ENCODE assay signal across 19 cellular contexts in the genomic region with DNA sequence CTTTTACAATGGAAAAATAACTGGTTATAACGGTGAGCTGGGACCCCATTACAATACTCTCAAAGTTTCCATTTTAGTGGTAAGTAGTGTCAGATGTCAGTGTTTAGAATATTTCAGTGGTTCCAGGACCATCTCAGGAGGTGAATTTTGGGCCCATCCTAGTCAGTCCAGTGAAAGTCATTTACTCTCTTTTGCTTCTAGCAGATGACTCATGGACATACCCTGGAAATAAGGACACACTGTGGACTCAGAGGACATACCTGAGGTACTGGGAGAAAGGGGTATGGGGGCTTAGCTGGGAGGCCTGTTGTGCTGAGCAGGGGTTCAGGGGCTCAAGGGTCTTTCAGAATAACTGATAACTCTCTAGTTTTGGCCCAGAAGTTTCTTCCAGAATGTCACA. TPM values are rescaled to one million over a fixed set of nuclear protein-coding genes. Genes with fewer than 3 reads are reported as not detected.
DNase-seq lines count a peak whose midpoint lies in the region; ATAC-seq and TF ChIP-seq lines count a peak whose summit lies in the region.
"Had no signal": no experiment of that assay in that cellular context is flagged by ENCODE, and none has a peak within 500 bp of the region (broad histone marks: within the 10 kb centered on the region; RNA-seq: fewer than 3 reads in every experiment).

No MANE protein-coding gene starts in this region.

- H3K4me1 ChIP-seq in gastrocnemius medialis = no peaks in the 10 kb centered on the region
- H3K4me1 ChIP-seq: foreskin keratinocyte, stomach had no signal

- H3K9me3 Mint-ChIP-seq in activated T-cell treated with anti-CD3 and anti-CD28 coated beads, Interleukin-2, amount 50 U/mL, for 24 hours = peaks cover 16% of the 10 kb centered on the region
- H3K9me3 Mint-ChIP-seq in dendritic cell treated with granulocyte-macrophage colony-stimulating factor and Interleukin-4, amounts not matched to agents 40 ng/mL and 50 ng/mL, for 4 days = peaks cover 5% of the 10 kb centered on the region

- intact Hi-C loops in dendritic cell treated with granulocyte-macrophage colony-stimulating factor and Interleukin-4, amounts not matched to agents 40 ng/mL and 50 ng/mL, for 4 days (cut with micrococcal nuclease) = loop anchor here (5.0 kb wide), 1 partner anchor 49 kb away; no protein-coding TSS in a partner anchor
- intact Hi-C loops in gastrocnemius medialis (cut with DNase I; ENCODE audit: low total_unique reads) = no loop called here

- TF ChIP-seq CTCF in gastrocnemius medialis (IDR thresholded peaks at IDR 0.05 in 4 of 5, conservative IDR thresholded peaks at IDR 0.05 in 1 of 5) = no peak
- TF ChIP-seq CTCF in RWPE1 (conservative IDR thresholded peaks at IDR 0.05; ENCODE audit: low read depth) = no peak

- CTCF ChIA-PET in RWPE1 (lab: Yijun Ruan, JAX) = no interaction called here

- H3K4me3 ChIP-seq in gastrocnemius medialis = peak overlapping the region in 1 of 4 donors; percentile 53

- H3K27me3 Mint-ChIP-seq in activated T-cell treated with anti-CD3 and anti-CD28 coated beads, Interleukin-2, amount 50 U/mL, for 24 hours = no peaks in the 10 kb centered on the region
- no peaks in the 10 kb centered on the region for H3K27me3 Mint-ChIP-seq in dendritic cell treated with granulocyte-macrophage colony-stimulating factor and Interleukin-4, amounts not matched to agents 40 ng/mL and 50 ng/mL, for 4 days

- peaks cover 19% of the 10 kb centered on the region for H3K36me3 ChIP-seq in KOPT-K1 (ENCODE audit: insufficient read depth, low read length)
- H3K36me3 ChIP-seq in gastrocnemius medialis = no peaks in the 10 kb centered on the region

- ATAC-seq in gastrocnemius medialis = no peak
- no peak for ATAC-seq in HG02763 (IDR thresholded peaks at IDR 0.05; ENCODE audit: unreplicated experiment)
- ATAC-seq: foreskin keratinocyte, left colon, Panc1, SK-N-SH treated with all-trans-retinoic acid at 6 μM for 48 hours had no signal

- H3K9me3 ChIP-seq in KOPT-K1 (ENCODE audit: insufficient read depth, low read length, poor library complexity, severe bottlenecking) (peaks cover 24% of the 10 kb centered on the region), gastrocnemius medialis (no peaks in the 10 kb centered on the region)
- H3K9me3 ChIP-seq: stomach had no signal

- H3K4me1 Mint-ChIP-seq in activated T-cell treated with anti-CD3 and anti-CD28 coated beads, Interleukin-2, amount 50 U/mL, for 24 hours (ENCODE audit: low read depth) = peaks cover 85% of the 10 kb centered on the region
- peaks cover 40% of the 10 kb centered on the region for H3K4me1 Mint-ChIP-seq in dendritic cell treated with granulocyte-macrophage colony-stimulating factor and Interleukin-4, amounts not matched to agents 40 ng/mL and 50 ng/mL, for 4 days (ENCODE audit: low read depth)

- POLR2A ChIA-PET in RWPE1 (lab: Yijun Ruan, JAX; ENCODE audit: low non-redundant PET) = no interaction called here

- no peak for DNase-seq in activated T-cell treated with anti-CD3 and anti-CD28 coated beads, Interleukin-2, amount 50 U/mL, for 24 hours
- DNase-seq in activated T-cell treated with anti-CD3 and anti-CD28 coated beads, Interleukin-2, amount 50 U/mL, for 1 hour = no peak
- DNase-seq in gastrocnemius medialis (no peak), RWPE1 (ENCODE audit: low spot score) (no peak), epidermal melanocyte (ENCODE audit: insufficient read length, low spot score) (no peak)
- DNase-seq: ACHN; activated CD4-positive, alpha-beta T cell treated with anti-CD3 and anti-CD28 coated beads, Interleukin-2, amount 50 U/mL, for 1 hour; activated effector memory CD4-positive, alpha-beta T cell treated with anti-CD3 and anti-CD28 coated beads, Interleukin-2, amount 50 U/mL, for 16 hours; DMS79; foreskin keratinocyte; left colon; NCI-H2227 treated with DMSO at 0.1 percent for 48 hours; stomach had no signal

- H3K27me3 ChIP-seq in gastrocnemius medialis = no peaks in the 10 kb centered on the region
- H3K27me3 ChIP-seq: foreskin keratinocyte, stomach had no signal

- TF ChIP-seq POLR2A in gastrocnemius medialis (IDR thresholded peaks at IDR 0.05) = no peak

- H3K4me3 Mint-ChIP-seq in activated T-cell treated with anti-CD3 and anti-CD28 coated beads, Interleukin-2, amount 50 U/mL, for 24 hours = peak overlapping the region; percentile 84
- H3K4me3 Mint-ChIP-seq in dendritic cell treated with granulocyte-macrophage colony-stimulating factor and Interleukin-4, amounts not matched to agents 40 ng/mL and 50 ng/mL, for 4 days = no peak overlapping the region

- H3K36me3 Mint-ChIP-seq in activated T-cell treated with anti-CD3 and anti-CD28 coated beads, Interleukin-2, amount 50 U/mL, for 24 hours (ENCODE audit: low read depth) = peaks cover 42% of the 10 kb centered on the region
- H3K36me3 Mint-ChIP-seq in dendritic cell treated with granulocyte-macrophage colony-stimulating factor and Interleukin-4, amounts not matched to agents 40 ng/mL and 50 ng/mL, for 4 days (ENCODE audit: low read depth) = peaks cover 9% of the 10 kb centered on the region

- peak overlapping the region; percentile 94 for H3K27ac Mint-ChIP-seq in activated T-cell treated with anti-CD3 and anti-CD28 coated beads, Interleukin-2, amount 50 U/mL, for 24 hours
- peak overlapping the region; percentile 87 for H3K27ac Mint-ChIP-seq in dendritic cell treated with granulocyte-macrophage colony-stimulating factor and Interleukin-4, amounts not matched to agents 40 ng/mL and 50 ng/mL, for 4 days

- H3K27ac ChIP-seq in KOPT-K1 (ENCODE audit: low read depth, low read length, poor library complexity, severe bottlenecking) (peak overlapping the region; percentile 92), gastrocnemius medialis (peak overlapping the region in 3 of 4 donors; percentile 71 to 80 (median 75)), RWPE1 (no peak overlapping the region)
- H3K27ac ChIP-seq: foreskin keratinocyte had no signal

- in situ Hi-C loops in gastrocnemius medialis (cut with MboI; ENCODE audit: low sequenced_read_pairs in 4 of 4) = no loop called here

RNA-seq across cellular contexts. Expression of a gene that starts 0.6 kb away (rescaled TPM):
- 10 to 100 TPM; 11.9 to 16.9 (median 15.0) TPM for total RNA-seq in gastrocnemius medialis
- total RNA-seq: foreskin keratinocyte, osteocyte had no signal

RNA-seq across cellular contexts. Expression of a gene that starts 51.9 kb away (rescaled TPM):
- total RNA-seq in gastrocnemius medialis = 1 to 10 TPM; 6.6 to 7.8 (median 7.0) TPM
- total RNA-seq: foreskin keratinocyte, osteocyte had no signal
